Comparison of ENCODE assay signal across 4 cellular contexts in the genomic region with DNA sequence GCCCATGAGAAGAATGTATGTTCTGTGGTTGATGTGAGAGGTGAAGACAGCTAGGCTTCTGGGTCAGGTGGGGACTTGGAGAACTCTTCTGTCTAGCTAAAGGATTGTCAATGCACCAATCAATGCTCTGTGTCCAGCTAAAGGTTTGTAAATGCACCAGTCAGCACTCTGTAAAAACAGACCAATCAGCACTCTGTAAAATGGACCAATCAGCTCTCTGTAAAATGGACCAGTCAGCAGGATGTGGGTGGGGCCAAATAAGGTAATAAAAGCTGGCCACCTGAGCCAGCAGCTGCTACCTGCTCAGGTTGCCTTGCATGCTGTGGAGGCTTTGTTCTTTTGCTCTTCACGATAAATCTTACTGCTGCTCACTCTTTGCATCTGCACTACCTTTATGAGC. TPM values are rescaled to one million over a fixed set of nuclear protein-coding genes. Genes with fewer than 3 reads are reported as not detected.
"Had no signal": no experiment of that assay in that cellular context is flagged by ENCODE, and none has a peak within 500 bp of the region (broad histone marks: within the 10 kb centered on the region; RNA-seq: fewer than 3 reads in every experiment).

No MANE protein-coding gene starts in this region.

RNA-seq across cellular contexts. Expression of a gene that starts 15.0 kb away (rescaled TPM):
- total RNA-seq: HT-29, HT1080, IMR-90 had no signal
- polyA plus RNA-seq: IgD-negative memory B cell, IMR-90 had no signal
